Comparison of ENCODE assay signal across 8 cellular contexts in the genomic region with DNA sequence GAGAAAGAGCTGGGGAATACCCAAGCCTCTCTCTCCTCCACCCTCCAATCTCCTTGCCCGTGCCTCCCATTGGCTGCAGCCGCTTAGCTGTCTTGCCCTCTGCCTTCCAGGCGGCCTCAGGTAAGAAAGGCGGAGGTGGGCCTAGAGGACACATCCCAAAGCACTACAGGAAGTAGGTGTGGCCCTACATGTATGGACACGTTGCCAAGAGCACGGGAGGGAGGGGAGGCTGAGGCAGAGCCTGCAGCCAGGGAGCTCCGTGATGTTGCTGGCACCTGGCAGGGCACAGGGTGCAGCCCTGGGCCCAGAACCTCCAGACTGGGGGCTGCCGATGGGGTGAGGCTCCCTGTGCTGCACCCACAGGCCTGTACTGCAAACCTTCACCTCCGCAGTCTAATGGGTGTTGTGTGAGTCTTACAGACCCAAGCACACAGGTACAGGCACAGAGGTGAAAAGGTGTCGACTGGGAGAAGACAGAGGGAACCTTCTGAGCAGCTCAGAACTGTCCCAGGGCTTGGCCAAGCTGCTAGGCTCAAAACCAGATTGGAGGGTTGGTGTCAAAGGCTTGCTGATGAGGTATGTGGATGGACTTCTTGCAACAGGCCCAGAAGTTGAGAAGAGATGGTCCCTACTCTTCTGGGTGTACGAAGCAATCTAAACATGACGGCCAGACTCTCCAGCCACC. TPM values are rescaled to one million over a fixed set of nuclear protein-coding genes. Genes with fewer than 3 reads are reported as not detected.
DNase-seq lines count a peak whose midpoint lies in the region; ATAC-seq and TF ChIP-seq lines count a peak whose summit lies in the region.

No MANE protein-coding gene starts in this region.

- ATAC-seq in thoracic aorta (ENCODE audit: insufficient number of reproducible peaks, low FRiP score, low read depth): no peak

- H3K9me3 Mint-ChIP-seq in activated CD4-positive, alpha-beta T cell treated with anti-CD3 and anti-CD28 coated beads, Interleukin-2, amount 10 ng/mL, durations not matched to agents 24 days and 14 days: no peaks in the 10 kb centered on the region

- intact Hi-C loops in activated CD4-positive, alpha-beta T cell treated with anti-CD3 and anti-CD28 coated beads, Interleukin-2, amount 10 ng/mL, durations not matched to agents 24 days and 14 days (cut with micrococcal nuclease): loop anchor here (2.0 kb wide), 1 partner anchor 37 kb away; a partner anchor contains a TSS

- POLR2A ChIA-PET in RWPE1 (lab: Yijun Ruan, JAX; ENCODE audit: low non-redundant PET): interaction anchor here (0.7 to 1.2 kb wide), 3 partner anchors 15 to 419 kb away, joined by 3 to 6 read pairs (median 5); no protein-coding TSS in a partner anchor

- H3K9me3 ChIP-seq in thoracic aorta: no peaks in the 10 kb centered on the region

- H3K4me3 ChIP-seq in thoracic aorta: peak overlapping the region; percentile 94

- H3K4me1 ChIP-seq in thoracic aorta (ENCODE audit: control insufficient read depth in 1 of 2, low read depth in 2 of 2): peaks cover 7 to 26% of the 10 kb centered on the region in 2 donors

- peak overlapping the region; percentile 58 for H3K27ac Mint-ChIP-seq in activated CD4-positive, alpha-beta T cell treated with anti-CD3 and anti-CD28 coated beads, Interleukin-2, amount 10 ng/mL, durations not matched to agents 24 days and 14 days

- no peak for TF ChIP-seq CTCF in RWPE1 (conservative IDR thresholded peaks at IDR 0.05; ENCODE audit: low read depth)
- no peak for TF ChIP-seq CTCF in thoracic aorta (IDR thresholded peaks at IDR 0.05)

- H3K4me3 Mint-ChIP-seq in activated CD4-positive, alpha-beta T cell treated with anti-CD3 and anti-CD28 coated beads, Interleukin-2, amount 10 ng/mL, durations not matched to agents 24 days and 14 days: peak overlapping the region; percentile 83

- H3K27ac ChIP-seq in RWPE1: peak overlapping the region; percentile 98
- H3K27ac ChIP-seq in thoracic aorta: peak overlapping the region; percentile 81 to 84

- H3K27me3 ChIP-seq in thoracic aorta (replicated peaks; ENCODE audit: insufficient read depth): no peaks in the 10 kb centered on the region

- CTCF ChIA-PET in RWPE1 (lab: Yijun Ruan, JAX): interaction anchor here (0.6 to 1.1 kb wide), 3 partner anchors 33 to 255 kb away, joined by 4 to 5 read pairs (median 4); no protein-coding TSS in a partner anchor

- no peaks in the 10 kb centered on the region for H3K27me3 Mint-ChIP-seq in activated CD4-positive, alpha-beta T cell treated with anti-CD3 and anti-CD28 coated beads, Interleukin-2, amount 10 ng/mL, durations not matched to agents 24 days and 14 days

- H3K36me3 ChIP-seq in thoracic aorta: no peaks in the 10 kb centered on the region

- peak; percentile 67 for DNase-seq in activated CD4-positive, alpha-beta T cell treated with anti-CD3 and anti-CD28 coated beads, Interleukin-2, amount 10 ng/mL, durations not matched to agents 24 days and 14 days
- no peak for DNase-seq in activated CD4-positive, alpha-beta T cell treated with anti-CD3 and anti-CD28 coated beads, Interleukin-2, amount 50 U/mL, for 48 hours
- DNase-seq in RWPE1 (ENCODE audit: low spot score): peak; percentile 79
- DNase-seq in globus pallidus (ENCODE audit: low spot score): peak; percentile 5
- DNase-seq in thoracic aorta (ENCODE audit: low spot score): no peak
- no peak for DNase-seq in retina
- DNase-seq in NCI-H1694 treated with DMSO at 0.1 percent for 48 hours (lab: John Stamatoyannopoulos, UW): no peak
- DNase-seq in NCI-H128 (lab: John Stamatoyannopoulos, UW; ENCODE audit: unreplicated experiment): no peak

- no peaks in the 10 kb centered on the region for H3K36me3 Mint-ChIP-seq in activated CD4-positive, alpha-beta T cell treated with anti-CD3 and anti-CD28 coated beads, Interleukin-2, amount 10 ng/mL, durations not matched to agents 24 days and 14 days (ENCODE audit: low read depth)

- H3K4me1 Mint-ChIP-seq in activated CD4-positive, alpha-beta T cell treated with anti-CD3 and anti-CD28 coated beads, Interleukin-2, amount 10 ng/mL, durations not matched to agents 24 days and 14 days: peaks cover 20% of the 10 kb centered on the region

RNA-seq across cellular contexts. Expression of a gene that starts 23.5 kb away (rescaled TPM):
- 92.6 and 97.4 TPM in 2 replicates for total RNA-seq in activated CD4-positive, alpha-beta T cell treated with anti-CD3 and anti-CD28 coated beads, Interleukin-2, amount 10 ng/mL, durations not matched to agents 24 days and 14 days
- 10 to 100 TPM; 34.8 to 85.1 TPM for total RNA-seq in thoracic aorta

RNA-seq across cellular contexts. Expression of a gene that starts 37.4 kb away (rescaled TPM):
- 99.7 and 101 TPM in 2 replicates for total RNA-seq in activated CD4-positive, alpha-beta T cell treated with anti-CD3 and anti-CD28 coated beads, Interleukin-2, amount 10 ng/mL, durations not matched to agents 24 days and 14 days
- 10 to 100 TPM; 77.0 to 86.8 TPM for total RNA-seq in thoracic aorta

RNA-seq across cellular contexts. Expression of a gene that starts 45.4 kb away (rescaled TPM):
- total RNA-seq in activated CD4-positive, alpha-beta T cell treated with anti-CD3 and anti-CD28 coated beads, Interleukin-2, amount 10 ng/mL, durations not matched to agents 24 days and 14 days: 256 and 268 TPM in 2 replicates
- total RNA-seq in thoracic aorta: 100 to 1,000 TPM in 1 of 2 donors, 10 to 100 TPM in 1; 84.6 to 178 TPM

Comparison
In these comparisons a context has a peak if more than half of its experiments do, and no peak if none do; other contexts are left out.
1. DNase-seq: peak in activated CD4-positive, alpha-beta T cell treated with anti-CD3 and anti-CD28 coated beads, Interleukin-2, amount 10 ng/mL, durations not matched to agents 24 days and 14 days (single experiment), RWPE1 (single experiment) and globus pallidus (single experiment); none in activated CD4-positive, alpha-beta T cell treated with anti-CD3 and anti-CD28 coated beads, Interleukin-2, amount 50 U/mL, for 48 hours (0 of 2), thoracic aorta (single experiment), retina (single experiment), NCI-H1694 treated with DMSO at 0.1 percent for 48 hours (single experiment) and NCI-H128 (single experiment).